1 cellular context compared by ENCODE assay signal in the genomic region with DNA sequence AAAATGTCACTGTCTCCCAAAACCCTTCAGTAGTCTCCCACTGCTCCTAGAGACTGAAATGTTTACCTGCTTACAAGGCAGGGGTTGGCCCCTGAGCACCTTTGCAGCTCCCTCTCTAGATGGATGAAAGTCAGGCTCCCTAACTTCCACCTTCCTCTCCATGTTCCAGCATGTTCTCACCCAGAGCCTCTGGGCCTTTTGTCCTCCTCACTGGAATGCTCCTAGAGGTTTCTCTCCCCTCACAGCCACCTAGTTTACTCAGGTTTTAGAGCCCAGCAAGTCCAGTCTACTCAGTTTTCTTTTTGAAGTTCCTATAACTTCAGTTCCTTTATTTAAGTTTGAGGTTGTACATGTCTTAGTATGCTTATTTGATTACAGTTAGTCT.
A peak's percentile ranks its signal among the peaks of the same experiment; 100 is the strongest.
TF ChIP-seq lines count a peak whose summit lies in the region.

No MANE protein-coding gene starts in this region.

TF ChIP-seq in HepG2, 621 proteins besides CTCF, POLR2A, EP300 and RAD21:
- TF ChIP-seq ISX (CRISPR knock-in tag; conservative IDR thresholded peaks at IDR 0.05): 0 out of 2 replicates have a peak, but pooled peaks have one; percentile 31
- TF ChIP-seq ZBTB42 (CRISPR knock-in tag; IDR thresholded peaks at IDR 0.05): no peak
- TF ChIP-seq, protein P1, sequence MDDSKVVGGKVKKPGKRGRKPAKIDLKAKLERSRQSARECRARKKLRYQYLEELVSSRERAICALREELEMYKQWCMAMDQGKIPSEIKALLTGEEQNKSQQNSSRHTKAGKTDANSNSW (CRISPR knock-in tag; IDR thresholded peaks at IDR 0.05; ENCODE audit: borderline replicate concordance): no peak
- no peak for TF ChIP-seq GPN1 (CRISPR knock-in tag; IDR thresholded peaks at IDR 0.05; ENCODE audit: borderline replicate concordance)
- TF ChIP-seq, protein P2, sequence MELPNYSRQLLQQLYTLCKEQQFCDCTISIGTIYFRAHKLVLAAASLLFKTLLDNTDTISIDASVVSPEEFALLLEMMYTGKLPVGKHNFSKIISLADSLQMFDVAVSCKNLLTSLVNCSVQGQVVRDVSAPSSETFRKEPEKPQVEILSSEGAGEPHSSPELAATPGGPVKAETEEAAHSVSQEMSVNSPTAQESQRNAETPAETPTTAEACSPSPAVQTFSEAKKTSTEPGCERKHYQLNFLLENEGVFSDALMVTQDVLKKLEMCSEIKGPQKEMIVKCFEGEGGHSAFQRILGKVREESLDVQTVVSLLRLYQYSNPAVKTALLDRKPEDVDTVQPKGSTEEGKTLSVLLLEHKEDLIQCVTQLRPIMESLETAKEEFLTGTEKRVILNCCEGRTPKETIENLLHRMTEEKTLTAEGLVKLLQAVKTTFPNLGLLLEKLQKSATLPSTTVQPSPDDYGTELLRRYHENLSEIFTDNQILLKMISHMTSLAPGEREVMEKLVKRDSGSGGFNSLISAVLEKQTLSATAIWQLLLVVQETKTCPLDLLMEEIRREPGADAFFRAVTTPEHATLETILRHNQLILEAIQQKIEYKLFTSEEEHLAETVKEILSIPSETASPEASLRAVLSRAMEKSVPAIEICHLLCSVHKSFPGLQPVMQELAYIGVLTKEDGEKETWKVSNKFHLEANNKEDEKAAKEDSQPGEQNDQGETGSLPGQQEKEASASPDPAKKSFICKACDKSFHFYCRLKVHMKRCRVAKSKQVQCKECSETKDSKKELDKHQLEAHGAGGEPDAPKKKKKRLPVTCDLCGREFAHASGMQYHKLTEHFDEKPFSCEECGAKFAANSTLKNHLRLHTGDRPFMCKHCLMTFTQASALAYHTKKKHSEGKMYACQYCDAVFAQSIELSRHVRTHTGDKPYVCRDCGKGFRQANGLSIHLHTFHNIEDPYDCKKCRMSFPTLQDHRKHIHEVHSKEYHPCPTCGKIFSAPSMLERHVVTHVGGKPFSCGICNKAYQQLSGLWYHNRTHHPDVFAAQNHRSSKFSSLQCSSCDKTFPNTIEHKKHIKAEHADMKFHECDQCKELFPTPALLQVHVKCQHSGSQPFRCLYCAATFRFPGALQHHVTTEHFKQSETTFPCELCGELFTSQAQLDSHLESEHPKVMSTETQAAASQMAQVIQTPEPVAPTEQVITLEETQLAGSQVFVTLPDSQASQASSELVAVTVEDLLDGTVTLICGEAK (IDR thresholded peaks at IDR 0.05): no peak
- TF ChIP-seq, protein P2 (CRISPR knock-in tag; IDR thresholded peaks at IDR 0.05): no peak
- TF ChIP-seq ZNF33B (CRISPR knock-in tag; IDR thresholded peaks at IDR 0.05): no peak
- TF ChIP-seq RARA (CRISPR knock-in tag; IDR thresholded peaks at IDR 0.05): no peak
- 0 out of 2 replicates have a peak, but pooled peaks have one; percentile 29 for TF ChIP-seq ZFP90 (CRISPR knock-in tag; IDR thresholded peaks at IDR 0.05; ENCODE audit: borderline replicate concordance)
- TF ChIP-seq, protein P3, sequence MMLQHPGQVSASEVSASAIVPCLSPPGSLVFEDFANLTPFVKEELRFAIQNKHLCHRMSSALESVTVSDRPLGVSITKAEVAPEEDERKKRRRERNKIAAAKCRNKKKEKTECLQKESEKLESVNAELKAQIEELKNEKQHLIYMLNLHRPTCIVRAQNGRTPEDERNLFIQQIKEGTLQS (CRISPR knock-in tag; IDR thresholded peaks at IDR 0.05): no peak
- TF ChIP-seq, protein P4, sequence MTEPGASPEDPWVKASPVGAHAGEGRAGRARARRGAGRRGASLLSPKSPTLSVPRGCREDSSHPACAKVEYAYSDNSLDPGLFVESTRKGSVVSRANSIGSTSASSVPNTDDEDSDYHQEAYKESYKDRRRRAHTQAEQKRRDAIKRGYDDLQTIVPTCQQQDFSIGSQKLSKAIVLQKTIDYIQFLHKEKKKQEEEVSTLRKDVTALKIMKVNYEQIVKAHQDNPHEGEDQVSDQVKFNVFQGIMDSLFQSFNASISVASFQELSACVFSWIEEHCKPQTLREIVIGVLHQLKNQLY (CRISPR knock-in tag; IDR thresholded peaks at IDR 0.05): no peak
- no peak for TF ChIP-seq TP53 (CRISPR knock-in tag; conservative IDR thresholded peaks at IDR 0.05)
- TF ChIP-seq, protein P5, sequence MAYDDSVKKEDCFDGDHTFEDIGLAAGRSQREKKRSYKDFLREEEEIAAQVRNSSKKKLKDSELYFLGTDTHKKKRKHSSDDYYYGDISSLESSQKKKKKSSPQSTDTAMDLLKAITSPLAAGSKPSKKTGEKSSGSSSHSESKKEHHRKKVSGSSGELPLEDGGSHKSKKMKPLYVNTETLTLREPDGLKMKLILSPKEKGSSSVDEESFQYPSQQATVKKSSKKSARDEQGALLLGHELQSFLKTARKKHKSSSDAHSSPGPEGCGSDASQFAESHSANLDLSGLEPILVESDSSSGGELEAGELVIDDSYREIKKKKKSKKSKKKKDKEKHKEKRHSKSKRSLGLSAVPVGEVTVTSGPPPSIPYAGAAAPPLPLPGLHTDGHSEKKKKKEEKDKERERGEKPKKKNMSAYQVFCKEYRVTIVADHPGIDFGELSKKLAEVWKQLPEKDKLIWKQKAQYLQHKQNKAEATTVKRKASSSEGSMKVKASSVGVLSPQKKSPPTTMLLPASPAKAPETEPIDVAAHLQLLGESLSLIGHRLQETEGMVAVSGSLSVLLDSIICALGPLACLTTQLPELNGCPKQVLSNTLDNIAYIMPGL (CRISPR knock-in tag; IDR thresholded peaks at IDR 0.05; ENCODE audit: borderline replicate concordance in 1 of 2, low read depth in 1 of 2): 0 out of 4 replicates have a peak, but pooled peaks of 1 of the 2 experiments have one; percentile 2
- 0 out of 2 replicates have a peak, but pooled peaks have one; percentile 5 for TF ChIP-seq ZNF263 (CRISPR knock-in tag; IDR thresholded peaks at IDR 0.05)
- TF ChIP-seq NFYB (CRISPR knock-in tag; IDR thresholded peaks at IDR 0.05): 0 out of 2 replicates have a peak, but pooled peaks have one; percentile 5
- no peak for TF ChIP-seq RNF2 (conservative IDR thresholded peaks at IDR 0.05; ENCODE audit: low read depth)
- 0 out of 2 replicates have a peak, but pooled peaks have one; percentile 41 for TF ChIP-seq ZC3H4 (CRISPR knock-in tag; IDR thresholded peaks at IDR 0.05; ENCODE audit: borderline replicate concordance)
- TF ChIP-seq FIP1L1 (IDR thresholded peaks at IDR 0.05; ENCODE audit: borderline replicate concordance, insufficient read depth, low read depth, low read length): no peak
